8 cellular contexts compared by ENCODE assay signal in genomic region chr11:30322162-30322561, GRCh38. TPM values are rescaled to one million over a fixed set of nuclear protein-coding genes. Genes with fewer than 3 reads are reported as not detected.
DNase-seq lines count a peak whose midpoint lies in the region; ATAC-seq and TF ChIP-seq lines count a peak whose summit lies in the region.

No MANE protein-coding gene starts in this region.

- H3K4me3 ChIP-seq in AG10803 (ENCODE audit: low read length) (peak overlapping the region; percentile 86), HCT116 (replicated peaks in 1 of 2; ENCODE audit: low read depth in 1 of 2, low read length in 2 of 2) (peak overlapping the region; percentile 65 to 78), adipocyte (ENCODE audit: low read length) (peak overlapping the region; percentile 95)

- H3K27me3 Mint-ChIP-seq in naive B cell (peaks cover 4 to 30% (median 18%) of the 10 kb centered on the region in 3 donors), glutamatergic neuron (ENCODE audit: unreplicated experiment) (peaks cover 6% of the 10 kb centered on the region)

- H3K4me3 Mint-ChIP-seq in naive B cell (peak overlapping the region; percentile 95 to 100 (median 100)), glutamatergic neuron (ENCODE audit: unreplicated experiment) (no peak overlapping the region)

- TF ChIP-seq RAD21 in HCT116 (IDR thresholded peaks at IDR 0.05; ENCODE audit: low read depth) = no peak

- peaks cover 19% of the 10 kb centered on the region for H3K27me3 ChIP-seq in HCT116 (ENCODE audit: insufficient read depth, low read length)
- H3K27me3 ChIP-seq in adipocyte (replicated peaks; ENCODE audit: control insufficient read depth, insufficient read depth, low read length) = no peaks in the 10 kb centered on the region

- H3K9me3 Mint-ChIP-seq in naive B cell (no peaks in the 10 kb centered on the region), glutamatergic neuron (ENCODE audit: unreplicated experiment) (peaks cover 5% of the 10 kb centered on the region)

- BruUV-seq in HCT116 (replicated peaks; lab: Mats Ljungman, UMichigan) = no TSS peak

- H3K4me2 ChIP-seq in HCT116 (ENCODE audit: low read length) = peak overlapping the region; percentile 79

- H3K9me3 ChIP-seq in HCT116 (ENCODE audit: control insufficient read depth in 1 of 2, insufficient read depth in 1 of 2, low read depth in 1 of 2, low read length in 2 of 2) (no peaks in the 10 kb centered on the region), adipocyte (ENCODE audit: control insufficient read depth, low read length) (no peaks in the 10 kb centered on the region)

- DNase-seq in AG10803 (ENCODE audit: low read depth) = no peak
- no peak for DNase-seq in HCT116 (ENCODE audit: low read depth, low spot score)
- DNase-seq in adipocyte (ENCODE audit: low read depth) = no peak
- DNase-seq in naive B cell = no peak
- DNase-seq in MV-4-11 (lab: John Stamatoyannopoulos, UW) = no peak
- DNase-seq in glutamatergic neuron = no peak

- CTCF ChIA-PET in HCT116 (lab: Charles Lee) = interaction anchor here (1.7 kb wide), 1 partner anchor 8 kb away, joined by 7 read pairs; no protein-coding TSS in a partner anchor

- no peaks in the 10 kb centered on the region for H4K20me1 ChIP-seq in HCT116 (ENCODE audit: insufficient read depth)

- ATAC-seq in HCT116 (no peak), naive B cell (ENCODE audit: low read depth in 2 of 2) (no peak), HG02759 (IDR thresholded peaks at IDR 0.05; ENCODE audit: unreplicated experiment) (no peak), GM21786 (IDR thresholded peaks at IDR 0.05; ENCODE audit: unreplicated experiment) (no peak)

- intact Hi-C loops in HCT116 (cut with micrococcal nuclease) = no loop called here

- RAD21 ChIA-PET in HCT116 (lab: Charles Lee; ENCODE audit: low non-redundant PET in 1 of 2, low total read pairs in 2 of 2, uncharacterized antibody in 2 of 2, unreplicated experiment in 2 of 2) = no interaction called here

- H3K4me1 Mint-ChIP-seq in naive B cell (peaks cover 25 to 41% (median 30%) of the 10 kb centered on the region in 3 donors), glutamatergic neuron (ENCODE audit: low read depth, unreplicated experiment) (peaks cover 12% of the 10 kb centered on the region)

- H3K79me2 ChIP-seq in HCT116 (ENCODE audit: insufficient read depth, low read length) = peaks cover 43% of the 10 kb centered on the region

- peak overlapping the region in 4 of 6 donors; percentile 100 for H3K27ac Mint-ChIP-seq in naive B cell
- H3K27ac Mint-ChIP-seq in glutamatergic neuron (ENCODE audit: unreplicated experiment) = no peak overlapping the region

- no peaks in the 10 kb centered on the region for H3K9me2 ChIP-seq in HCT116 (ENCODE audit: insufficient read depth)

- H3K36me3 Mint-ChIP-seq in naive B cell (no peaks in the 10 kb centered on the region), glutamatergic neuron (ENCODE audit: unreplicated experiment) (no peaks in the 10 kb centered on the region)

- no peak for TF ChIP-seq POLR2A in HCT116 (IDR thresholded peaks at IDR 0.05; ENCODE audit: borderline replicate concordance, extremely low read depth, insufficient read depth, insufficient read length)

- H3K9ac ChIP-seq in HCT116 (ENCODE audit: low read length) (peak overlapping the region; percentile 76), adipocyte (ENCODE audit: low read length) (peak overlapping the region; percentile 95)

- H2AFZ ChIP-seq in HCT116 (ENCODE audit: low read depth, low read length, poor library complexity, severe bottlenecking) = peak overlapping the region; percentile 93

- H3K36me3 ChIP-seq in HCT116 (ENCODE audit: control insufficient read depth in 1 of 2, insufficient read depth in 2 of 2, low read length in 2 of 2) (0 out of 4 replicates have a peak, but pooled peaks cover 0 to 1% of the 10 kb centered on the region in 2 experiments), adipocyte (ENCODE audit: control insufficient read depth, insufficient read depth, low read length, severe bottlenecking) (no peaks in the 10 kb centered on the region)

- H3K4me1 ChIP-seq in HCT116 (ENCODE audit: control insufficient read depth in 1 of 2, insufficient read depth in 2 of 2, low read length in 2 of 2) (peaks cover 5 to 12% of the 10 kb centered on the region in 2 experiments; a peak in 3 of 4 replicates), adipocyte (ENCODE audit: control insufficient read depth, insufficient read depth, low read length) (peaks cover 33% of the 10 kb centered on the region)

- POLR2A ChIA-PET in HCT116 (lab: Charles Lee) = interaction anchor here (0.6 to 1.4 kb wide), 3 partner anchors 18 to 434 kb away, joined by 3 to 8 read pairs (median 5); no protein-coding TSS in a partner anchor

- TF ChIP-seq CTCF in AG10803 (conservative IDR thresholded peaks at IDR 0.05; ENCODE audit: low read length) (no peak), HCT116 (IDR thresholded peaks at IDR 0.05 in 2 of 3, conservative IDR thresholded peaks at IDR 0.05 in 1 of 3; ENCODE audit: borderline replicate concordance in 1 of 3, insufficient read depth in 1 of 3, low read depth in 2 of 3, low read length in 2 of 3) (no peak), glutamatergic neuron (IDR thresholded peaks at IDR 0.05; ENCODE audit: partially characterized antibody, unreplicated experiment) (no peak)

- no peak overlapping the region for H3K27ac ChIP-seq in HCT116 (ENCODE audit: low read depth, low read length)

TF ChIP-seq in HCT116, 20 proteins besides CTCF, POLR2A, EP300 and RAD21:
- TF ChIP-seq SP1 (IDR thresholded peaks at IDR 0.05; ENCODE audit: low read depth) (no peak), EGR1 (IDR thresholded peaks at IDR 0.05; ENCODE audit: low read depth) (no peak), ZBTB33 (IDR thresholded peaks at IDR 0.05; ENCODE audit: extremely low read depth, insufficient replicate concordance, low read length) (no peak), SIN3A (IDR thresholded peaks at IDR 0.05; ENCODE audit: low read depth) (no peak), ZNF274 (IDR thresholded peaks at IDR 0.05; ENCODE audit: low read depth, low read length) (no peak), ATF3 (IDR thresholded peaks at IDR 0.05) (no peak), SRF (IDR thresholded peaks at IDR 0.05; ENCODE audit: low read depth) (no peak)
- TF ChIP-seq, protein P1, sequence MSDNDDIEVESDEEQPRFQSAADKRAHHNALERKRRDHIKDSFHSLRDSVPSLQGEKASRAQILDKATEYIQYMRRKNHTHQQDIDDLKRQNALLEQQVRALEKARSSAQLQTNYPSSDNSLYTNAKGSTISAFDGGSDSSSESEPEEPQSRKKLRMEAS (IDR thresholded peaks at IDR 0.05) = no peak

RNA-seq across cellular contexts. Expression of gene ARL14EP, which starts 0.7 kb away (rescaled TPM):
- total RNA-seq in HCT116 (2021; ENCODE audit: unreplicated experiment) = 25.3 TPM
- 11.4 and 12.9 TPM in 2 replicates for polyA plus RNA-seq in HCT116 (2012)
- 100 to 1,000 TPM in 1 of 6 donors, 10 to 100 TPM in 5; 60.4 to 131 (median 92.3) TPM for polyA plus RNA-seq in naive B cell (ENCODE audit: low read depth in 6 of 6)
- 21.6 TPM for total RNA-seq in glutamatergic neuron (ENCODE audit: unreplicated experiment)
